In the genomic region with DNA sequence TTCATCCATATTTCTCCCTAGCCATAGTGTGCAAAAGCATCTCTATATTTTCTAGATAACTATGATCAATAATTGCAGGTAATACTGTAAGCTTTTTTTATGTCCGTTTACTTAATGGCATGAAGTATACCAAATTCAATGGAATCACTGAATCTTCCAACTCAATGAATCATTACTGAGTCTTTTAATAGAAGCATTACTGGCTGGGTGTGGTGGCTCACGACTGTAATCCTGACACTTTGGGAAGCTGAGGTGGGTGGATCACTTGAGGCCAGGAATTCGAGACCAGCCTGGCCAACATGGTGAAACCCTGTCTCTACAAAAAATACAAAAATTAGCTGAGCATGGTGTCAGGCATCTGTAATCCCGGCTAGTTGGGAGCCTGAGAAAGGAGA, we compare ENCODE assay signal across 19 cellular contexts.
DNase-seq lines count a peak whose midpoint lies in the region; ATAC-seq, FAIRE-seq and TF ChIP-seq lines count a peak whose summit lies in the region.
"Had no signal": no experiment of that assay in that cellular context is flagged by ENCODE, and none has a peak within 500 bp of the region (broad histone marks: within the 10 kb centered on the region; RNA-seq: fewer than 3 reads in every experiment).

No MANE protein-coding gene starts in this region.

- no peaks in the 10 kb centered on the region for H3K79me2 ChIP-seq in astrocyte (ENCODE audit: insufficient read depth, low read length)

- intact Hi-C loops in CD4-positive, alpha-beta T cell (cut with DNase I, micrococcal nuclease): no loop called here

- no peak overlapping the region for H2AFZ ChIP-seq in astrocyte (ENCODE audit: low read depth, low read length)

- POLR2A ChIA-PET in CD4-positive, alpha-beta T cell (lab: Charles Lee): interaction anchor here (0.7 kb wide), 1 partner anchor 13 kb away, joined by 3 read pairs; no protein-coding TSS in a partner anchor

- H3K9ac ChIP-seq in BLaER1 (no peak overlapping the region), astrocyte (ENCODE audit: low read length) (no peak overlapping the region)

- H3K4me2 ChIP-seq in BLaER1 (peak overlapping the region; percentile 33; the same call in 1 of the 2 replicates), astrocyte (ENCODE audit: low read length) (peak overlapping the region; percentile 18)
- H3K4me2 ChIP-seq: A549 had no signal

- peaks cover 11% of the 10 kb centered on the region for H3K4me1 Mint-ChIP-seq in astrocyte (ENCODE audit: low read depth, unreplicated experiment)
- no peaks in the 10 kb centered on the region for H3K4me1 Mint-ChIP-seq in CD4-positive, alpha-beta T cell (ENCODE audit: low read depth)

- H3K4me3 ChIP-seq in BLaER1 (no peak overlapping the region), astrocyte (ENCODE audit: insufficient read depth, low read depth, low read length) (no peak overlapping the region), fibroblast of the aortic adventitia (ENCODE audit: low read depth, low read length) (no peak overlapping the region)
- H3K4me3 ChIP-seq: A549, SJCRH30 had no signal

- peak; percentile 13 for DNase-seq in M059J (ENCODE audit: low read depth)
- DNase-seq in astrocyte (ENCODE audit: low read depth): peak; percentile 40
- peak; percentile 63 for DNase-seq in fibroblast of the aortic adventitia (ENCODE audit: low read depth)
- no peak for DNase-seq in DMS53 treated with DMSO at 0.1 percent for 48 hours (lab: John Stamatoyannopoulos, UW; ENCODE audit: unreplicated experiment)
- DNase-seq in OCI-M1 (lab: John Stamatoyannopoulos, UW): no peak
- DNase-seq in CD4-positive, alpha-beta T cell: no peak
- no peak for DNase-seq in T-helper 1 cell
- DNase-seq: DND-41, H9, KG1, NCI-H1417, NCI-H187, NCI-H524, SJCRH30 had no signal

- H3K27me3 ChIP-seq in BLaER1 (no peaks in the 10 kb centered on the region), astrocyte (ENCODE audit: insufficient read depth, low read length) (no peaks in the 10 kb centered on the region)
- H3K27me3 ChIP-seq in CD4-positive, alpha-beta T cell (ENCODE audit: control insufficient read depth, insufficient read depth, low read length): no peaks in the 10 kb centered on the region
- H3K27me3 ChIP-seq: SJCRH30 had no signal

- peaks cover 10% of the 10 kb centered on the region for H3K9me3 Mint-ChIP-seq in astrocyte (ENCODE audit: unreplicated experiment)
- H3K9me3 Mint-ChIP-seq in CD4-positive, alpha-beta T cell: peaks cover 7% of the 10 kb centered on the region

- CTCF ChIA-PET in CD4-positive, alpha-beta T cell (lab: Charles Lee): no interaction called here

- peaks cover 2% of the 10 kb centered on the region for H3K27me3 Mint-ChIP-seq in astrocyte (ENCODE audit: low read depth, unreplicated experiment)
- no peaks in the 10 kb centered on the region for H3K27me3 Mint-ChIP-seq in CD4-positive, alpha-beta T cell

- FAIRE-seq in astrocyte (lab: Jason Lieb, UNC): no peak
- FAIRE-seq: A549, GM12892, GM18507 had no signal

- H3K27ac ChIP-seq in BLaER1: no peak overlapping the region
- no peak overlapping the region for H3K27ac ChIP-seq in astrocyte (ENCODE audit: low read depth, low read length)
- no peak overlapping the region for H3K27ac ChIP-seq in CD4-positive, alpha-beta T cell (ENCODE audit: low read depth, low read length)
- H3K27ac ChIP-seq: A549, C4-2B, SJCRH30 had no signal

- ATAC-seq in CD4-positive, alpha-beta T cell (ENCODE audit: poor library complexity): no peak
- ATAC-seq: A549 had no signal

- TF ChIP-seq CTCF in astrocyte (IDR thresholded peaks at IDR 0.05; ENCODE audit: insufficient read depth, low read depth, low read length): no peak
- no peak for TF ChIP-seq CTCF in fibroblast of the aortic adventitia (IDR thresholded peaks at IDR 0.05; ENCODE audit: insufficient read depth, low read length)
- no peak for TF ChIP-seq CTCF in CD4-positive, alpha-beta T cell (IDR thresholded peaks at IDR 0.05)

- no peak overlapping the region for H3K4me3 Mint-ChIP-seq in astrocyte (ENCODE audit: unreplicated experiment)
- H3K4me3 Mint-ChIP-seq in CD4-positive, alpha-beta T cell: no peak overlapping the region
- H3K4me3 Mint-ChIP-seq: H9 had no signal

- no peaks in the 10 kb centered on the region for H3K36me3 Mint-ChIP-seq in astrocyte (ENCODE audit: low read depth, unreplicated experiment)
- H3K36me3 Mint-ChIP-seq in CD4-positive, alpha-beta T cell (ENCODE audit: low read depth): no peaks in the 10 kb centered on the region

- peak overlapping the region; percentile 23 for H3K27ac Mint-ChIP-seq in astrocyte (ENCODE audit: unreplicated experiment)
- no peak overlapping the region for H3K27ac Mint-ChIP-seq in CD4-positive, alpha-beta T cell

- H3K36me3 ChIP-seq in BLaER1 (no peaks in the 10 kb centered on the region), astrocyte (ENCODE audit: insufficient read depth, low read length) (no peaks in the 10 kb centered on the region)
- H3K36me3 ChIP-seq: SJCRH30 had no signal

- H4K20me1 ChIP-seq in BLaER1: no peaks in the 10 kb centered on the region
- no peaks in the 10 kb centered on the region for H4K20me1 ChIP-seq in astrocyte (ENCODE audit: insufficient read depth, low read length)

- H3K4me1 ChIP-seq in BLaER1: peaks cover 9% of the 10 kb centered on the region; the same call in 1 of the 2 replicates
- peaks cover 10% of the 10 kb centered on the region for H3K4me1 ChIP-seq in astrocyte (ENCODE audit: insufficient read depth, low read length)
- H3K4me1 ChIP-seq: SJCRH30 had no signal

- H3K9me3 ChIP-seq in BLaER1 (peaks cover 17% of the 10 kb centered on the region), astrocyte (ENCODE audit: insufficient read depth, low read depth, low read length) (no peaks in the 10 kb centered on the region)
- no peaks in the 10 kb centered on the region for H3K9me3 ChIP-seq in CD4-positive, alpha-beta T cell (ENCODE audit: control insufficient read depth, low read length)
- H3K9me3 ChIP-seq: SJCRH30 had no signal

Comparison
In these comparisons a context has a peak if more than half of its experiments do, and no peak if none do; other contexts are left out.
1. DNase-seq: peak in M059J (single experiment), astrocyte (single experiment) and fibroblast of the aortic adventitia (single experiment); none in DMS53 treated with DMSO at 0.1 percent for 48 hours (single experiment), OCI-M1 (single experiment), CD4-positive, alpha-beta T cell (0 of 10) and T-helper 1 cell (0 of 5).